9 cellular contexts compared by ENCODE assay signal in the genomic region with DNA sequence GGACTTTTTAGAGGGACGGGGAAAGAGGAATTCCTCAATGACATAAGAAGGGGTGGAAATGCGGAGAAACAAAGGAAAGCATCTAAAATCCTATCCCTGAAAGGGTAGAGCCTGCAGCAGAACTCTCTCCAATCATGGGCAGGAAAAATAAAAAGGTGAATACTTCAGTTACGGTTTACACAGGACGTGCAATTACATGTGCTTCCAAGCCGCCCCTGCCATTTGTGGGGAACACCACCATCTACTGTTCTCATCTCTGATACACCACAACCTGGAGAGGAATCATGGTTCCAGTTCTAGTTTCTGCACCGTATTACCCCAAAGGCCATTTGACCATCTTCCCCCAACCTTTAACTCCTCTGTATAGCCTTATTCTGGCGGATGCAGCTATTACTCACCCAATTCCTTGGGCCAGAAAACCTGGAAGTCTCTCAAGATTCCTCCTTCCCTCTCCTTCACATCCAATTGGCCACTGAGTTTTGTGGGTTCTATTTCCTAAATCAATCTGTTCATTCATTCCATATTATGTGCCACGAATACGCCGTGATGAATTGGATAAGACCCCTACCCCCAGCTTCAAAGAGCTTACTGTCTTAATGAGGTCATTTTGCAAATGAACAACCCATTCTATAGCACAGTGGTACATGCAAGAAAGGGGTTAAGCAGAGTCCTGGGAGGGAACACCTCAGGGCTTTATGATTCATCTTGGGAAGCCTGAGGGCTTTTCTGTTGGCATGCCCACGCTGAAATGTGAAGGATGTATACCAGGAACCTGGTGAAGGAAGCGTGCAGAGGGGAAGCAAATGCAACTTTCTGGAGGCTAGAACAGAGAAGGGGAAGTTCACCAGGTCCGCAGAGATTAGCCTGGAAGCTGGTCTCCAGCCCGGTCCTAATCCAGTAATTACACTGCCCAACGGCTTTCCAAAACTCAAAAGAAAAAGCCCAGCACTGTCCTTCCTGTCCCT. TPM values are rescaled to one million over a fixed set of nuclear protein-coding genes. Genes with fewer than 3 reads are reported as not detected.
DNase-seq lines count a peak whose midpoint lies in the region; ATAC-seq and TF ChIP-seq lines count a peak whose summit lies in the region.
"Had no signal": no experiment of that assay in that cellular context is flagged by ENCODE, and none has a peak within 500 bp of the region (broad histone marks: within the 10 kb centered on the region; RNA-seq: fewer than 3 reads in every experiment).

No MANE protein-coding gene starts in this region.

- intact Hi-C loops in OCI-LY7 (cut with micrococcal nuclease; ENCODE audit: unreplicated experiment), result loop anchor here (5.0 kb wide), 1 partner anchor 394 kb away; no protein-coding TSS in a partner anchor
- intact Hi-C loops in spleen (cut with DNase I; ENCODE audit: low total_unique reads), result no loop called here
- intact Hi-C loops in aorta (cut with DNase I), result no loop called here
- intact Hi-C loops in left lung (cut with DNase I), result no loop called here

- no peaks in the 10 kb centered on the region for H3K9me2 ChIP-seq in OCI-LY7 (ENCODE audit: insufficient read depth, low read length)

- TF ChIP-seq CTCF in OCI-LY7 (conservative IDR thresholded peaks at IDR 0.05; ENCODE audit: low read length) (no peak), spleen (IDR thresholded peaks at IDR 0.05 in 8 of 11, conservative IDR thresholded peaks at IDR 0.05 in 3 of 11) (no peak), left lung (IDR thresholded peaks at IDR 0.05) (no peak)

- H3K79me2 ChIP-seq in OCI-LY7 (ENCODE audit: insufficient read depth, low read depth, low read length), result peaks cover 17% of the 10 kb centered on the region; the same call in 1 of the 2 replicates

- H3K4me3 ChIP-seq in OCI-LY7 (ENCODE audit: low read depth, low read length, poor library complexity, severe bottlenecking) (peak overlapping the region; percentile 72), spleen (peak overlapping the region in 5 of 8 donors; percentile 53 to 82 (median 72)), aorta (ENCODE audit: low read length in 2 of 2) (no peak overlapping the region), left lung (peak overlapping the region in 1 of 2 donors; percentile 61)

- H3K4me1 ChIP-seq in OCI-LY7 (ENCODE audit: insufficient read depth, low read length, poor library complexity, severe bottlenecking), result peaks cover 16% of the 10 kb centered on the region
- peaks cover 0 to 24% (median 11%) of the 10 kb centered on the region in 6 donors for H3K4me1 ChIP-seq in spleen
- H3K4me1 ChIP-seq in aorta (ENCODE audit: control insufficient read depth in 1 of 2, insufficient read depth in 2 of 2, low read length in 2 of 2), result no peaks in the 10 kb centered on the region
- H3K4me1 ChIP-seq in left lung, result peaks cover 0 to 16% of the 10 kb centered on the region in 2 donors
- H3K4me1 ChIP-seq: colonic mucosa had no signal

- no TSS peak for BruUV-seq in OCI-LY7 (replicated peaks; lab: Mats Ljungman, UMichigan)

- peak overlapping the region; percentile 90 for H3K4me2 ChIP-seq in OCI-LY7 (ENCODE audit: low read length)

- H3K9me3 ChIP-seq in OCI-LY7 (ENCODE audit: low read length), result no peaks in the 10 kb centered on the region
- H3K9me3 ChIP-seq in spleen, result no peaks in the 10 kb centered on the region
- no peaks in the 10 kb centered on the region for H3K9me3 ChIP-seq in aorta (ENCODE audit: control insufficient read depth, low read length)
- H3K9me3 ChIP-seq in left lung, result no peaks in the 10 kb centered on the region
- H3K9me3 ChIP-seq: colonic mucosa had no signal

- DNase-seq in DMS53 (lab: John Stamatoyannopoulos, UW), result peak; percentile 14
- no peak for DNase-seq in DMS53 treated with DMSO at 0.1 percent for 48 hours (lab: John Stamatoyannopoulos, UW; ENCODE audit: unreplicated experiment)
- DNase-seq in OCI-LY7 (ENCODE audit: low spot score), result no peak
- DNase-seq in fibroblast of peridontal ligament (ENCODE audit: extremely low read depth), result peak; percentile 17
- DNase-seq in spleen, result no peak
- no peak for DNase-seq in aorta
- DNase-seq in DMS114 treated with DMSO at 0.1 percent for 48 hours (lab: John Stamatoyannopoulos, UW; ENCODE audit: unreplicated experiment), result no peak
- DNase-seq in left lung, result no peak

- H3K27me3 ChIP-seq in spleen (replicated peaks in 1 of 7) (no peaks in the 10 kb centered on the region), aorta (ENCODE audit: control insufficient read depth in 1 of 2, insufficient read depth in 2 of 2, low read length in 1 of 2) (no peaks in the 10 kb centered on the region), left lung (no peaks in the 10 kb centered on the region)
- H3K27me3 ChIP-seq: colonic mucosa had no signal

- TF ChIP-seq POLR2A in spleen (IDR thresholded peaks at IDR 0.05), result no peak

- WGBS in spleen, 5 donors, result 61 to 82% (median 66%) methylated on average over 11 to 15 of the region's 15 CpGs
- 56 to 65% methylated on average over 15 of the region's 15 CpGs for WGBS in aorta, 2 donors

- no peaks in the 10 kb centered on the region for H4K20me1 ChIP-seq in OCI-LY7 (ENCODE audit: insufficient read depth, low read length)

- ATAC-seq in aorta (ENCODE audit: low FRiP score) (no peak), left lung (no peak)

- CTCF ChIA-PET in OCI-LY7 (lab: Charles Lee; ENCODE audit: unreplicated experiment), result no interaction called here

- POLR2A ChIA-PET in OCI-LY7 (lab: Charles Lee), result interaction anchor here (0.5 kb wide), 1 partner anchor 43 kb away, joined by 4 read pairs; no protein-coding TSS in a partner anchor

- H3K36me3 ChIP-seq in OCI-LY7 (ENCODE audit: insufficient read depth, low read length), result peaks cover 7% of the 10 kb centered on the region; the same call in 1 of the 2 replicates
- H3K36me3 ChIP-seq in spleen, result peaks cover 0 to 9% (median 3%) of the 10 kb centered on the region in 6 donors
- H3K36me3 ChIP-seq in aorta (ENCODE audit: control insufficient read depth in 1 of 2, insufficient read depth in 2 of 2, low read length in 1 of 2), result no peaks in the 10 kb centered on the region
- H3K36me3 ChIP-seq in left lung, result no peaks in the 10 kb centered on the region
- H3K36me3 ChIP-seq: colonic mucosa had no signal

- no peak overlapping the region for H3K27ac ChIP-seq in OCI-LY7 (ENCODE audit: low read depth, low read length, poor library complexity, severe bottlenecking)
- H3K27ac ChIP-seq in spleen, result peak overlapping the region; percentile 63 to 97 (median 89)
- H3K27ac ChIP-seq in aorta (ENCODE audit: low read depth in 1 of 2, low read length in 2 of 2), result peak overlapping the region in 1 of 2 donors; percentile 79
- H3K27ac ChIP-seq in left lung, result peak overlapping the region in 1 of 2 donors; percentile 95

- peak overlapping the region; percentile 78; the same call in 1 of the 2 replicates for H2AFZ ChIP-seq in OCI-LY7 (ENCODE audit: low read length)

RNA-seq across cellular contexts. Expression of gene MSL3, which starts 1.4 kb away (rescaled TPM):
- 29.4 and 40.7 TPM in 2 replicates for total RNA-seq in OCI-LY7 (2014; rRNA removed; shearing (Covaris generic))
- total RNA-seq in OCI-LY7 (2022) (42.5 and 47.7 TPM in 2 replicates), spleen (100 to 1,000 TPM in 1 of 7 donors, 10 to 100 TPM in 6; 51.5 to 100 (median 64.6) TPM), aorta (10 to 100 TPM; 26.2 to 35.3 TPM), left lung (10 to 100 TPM; 27.3 to 38.8 TPM)
- polyA plus RNA-seq in spleen (100 to 1,000 TPM in 1 of 3 donors, 10 to 100 TPM in 2; 57.7 to 120 (median 78.8) TPM), aorta (10 to 100 TPM; 30.3 to 36.4 TPM)

Comparison
In these comparisons a context has a peak if more than half of its experiments do, and no peak if none do; other contexts are left out.
1. DNase-seq: peak in DMS53 (single experiment) and fibroblast of peridontal ligament (single experiment); none in DMS53 treated with DMSO at 0.1 percent for 48 hours (single experiment), OCI-LY7 (single experiment), spleen (single experiment), aorta (0 of 2), DMS114 treated with DMSO at 0.1 percent for 48 hours (single experiment) and left lung (0 of 2).
2. H3K4me3 ChIP-seq: peak in OCI-LY7 (single experiment) and spleen (5 of 8); none in aorta (0 of 2).